Comparison of ENCODE assay signal across 34 cellular contexts in the genomic region with DNA sequence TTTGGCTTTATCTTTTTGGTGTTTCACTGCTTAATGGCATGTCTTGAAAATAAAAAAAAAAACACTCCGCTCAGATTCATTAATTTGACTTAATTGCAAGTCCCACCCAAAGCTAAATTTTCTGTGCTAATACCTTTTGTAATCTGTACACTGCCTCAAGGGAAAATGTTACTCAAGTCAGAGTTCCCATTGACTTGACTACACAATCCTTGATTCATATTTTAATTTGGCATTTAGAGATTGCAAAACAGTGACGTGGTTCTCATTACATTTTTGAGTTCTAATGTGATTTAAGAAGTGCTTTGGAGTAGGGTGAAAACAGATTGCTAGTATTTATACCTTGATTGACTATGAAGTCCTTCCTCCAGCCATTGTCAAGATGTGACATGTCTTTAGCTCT. TPM values are rescaled to one million over a fixed set of nuclear protein-coding genes. Genes with fewer than 3 reads are reported as not detected.
"Had no signal": no experiment of that assay in that cellular context is flagged by ENCODE, and none has a peak within 500 bp of the region (broad histone marks: within the 10 kb centered on the region; RNA-seq: fewer than 3 reads in every experiment).

No MANE protein-coding gene starts in this region.

- H3K27ac Mint-ChIP-seq: activated CD4-positive, alpha-beta T cell treated with anti-CD3 and anti-CD28 coated beads for 36 hours; activated CD4-positive, alpha-beta T cell treated with anti-CD3 and anti-CD28 coated beads, Interleukin-2, amount 10 ng/mL, durations not matched to agents 7 days and 5 days; activated CD8-positive, alpha-beta T cell treated with anti-CD3 and anti-CD28 coated beads, Interleukin-2, amount 10 ng/mL, durations not matched to agents 7 days and 5 days; activated naive CD4-positive, alpha-beta T cell treated with anti-CD3 and anti-CD28 coated beads, Interleukin-2, amount 50 U/mL, for 24 hours; activated naive CD8-positive, alpha-beta T cell treated with anti-CD3 and anti-CD28 coated beads, Interleukin-2, amount 10 ng/mL, durations not matched to agents 7 days and 5 days; activated T-cell treated with anti-CD3 and anti-CD28 coated beads, Interleukin-2, amount 50 U/mL, for 24 hours; activated T-helper 2 cell treated with anti-CD3 and anti-CD28 coated beads, Interferon-gamma antibody, Interleukin-2, Interleukin-4, amounts not matched to agents 10 μg/mL and 5 μg/mL and 100 μg/mL, durations not matched to agents 14 hours and 24 hours and 36 hours; brain; WTC11 had no signal

- H3K27me3 Mint-ChIP-seq: activated naive CD4-positive, alpha-beta T cell treated with anti-CD3 and anti-CD28 coated beads, Interleukin-2, amount 50 U/mL, for 24 hours; activated T-cell treated with anti-CD3 and anti-CD28 coated beads, Interleukin-2, amount 50 U/mL, for 24 hours; brain had no signal

- H3K4me3 ChIP-seq: adrenal gland, cardiac muscle cell, SJCRH30, SK-N-MC had no signal

- H3K9me3 ChIP-seq: adrenal gland, SJCRH30 had no signal

- H3K4me1 ChIP-seq: adrenal gland, SJCRH30 had no signal

- H3K27ac ChIP-seq: adrenal gland, cardiac muscle cell, SJCRH30, SK-N-MC had no signal

- H3K27me3 ChIP-seq: adrenal gland, cardiac muscle cell, SJCRH30 had no signal

- H3K36me3 Mint-ChIP-seq: activated naive CD8-positive, alpha-beta T cell treated with anti-CD3 and anti-CD28 coated beads, Interleukin-2, amount 10 ng/mL, durations not matched to agents 7 days and 5 days; brain; WTC11 had no signal

- H3K9me3 Mint-ChIP-seq: activated CD4-positive, alpha-beta T cell treated with anti-CD3 and anti-CD28 coated beads, Interleukin-2, amount 10 ng/mL, durations not matched to agents 7 days and 5 days; activated naive CD4-positive, alpha-beta T cell treated with anti-CD3 and anti-CD28 coated beads, Interleukin-2, amount 50 U/mL, for 24 hours; activated T-cell treated with anti-CD3 and anti-CD28 coated beads, Interleukin-2, amount 50 U/mL, for 24 hours; activated T-helper 2 cell treated with anti-CD3 and anti-CD28 coated beads, Interferon-gamma antibody, Interleukin-2, Interleukin-4, amounts not matched to agents 10 μg/mL and 5 μg/mL and 100 μg/mL, durations not matched to agents 14 hours and 24 hours and 36 hours; brain; WTC11 had no signal

- H3K4me3 Mint-ChIP-seq: activated CD4-positive, alpha-beta T cell treated with anti-CD3 and anti-CD28 coated beads for 36 hours; activated CD4-positive, alpha-beta T cell treated with anti-CD3 and anti-CD28 coated beads, Interleukin-2, amount 10 ng/mL, durations not matched to agents 7 days and 5 days; activated CD8-positive, alpha-beta T cell treated with anti-CD3 and anti-CD28 coated beads, Interleukin-2, amount 10 ng/mL, durations not matched to agents 7 days and 5 days; activated naive CD4-positive, alpha-beta T cell treated with anti-CD3 and anti-CD28 coated beads, Interleukin-2, amount 50 U/mL, for 24 hours; activated naive CD8-positive, alpha-beta T cell treated with anti-CD3 and anti-CD28 coated beads, Interleukin-2, amount 10 ng/mL, durations not matched to agents 7 days and 5 days; activated T-cell treated with anti-CD3 and anti-CD28 coated beads, Interleukin-2, amount 50 U/mL, for 24 hours; brain; WTC11 had no signal

- H3K4me1 Mint-ChIP-seq: activated CD4-positive, alpha-beta T cell treated with anti-CD3 and anti-CD28 coated beads for 36 hours; activated CD4-positive, alpha-beta T cell treated with anti-CD3 and anti-CD28 coated beads, Interleukin-2, amount 10 ng/mL, durations not matched to agents 7 days and 5 days; activated naive CD4-positive, alpha-beta T cell treated with anti-CD3 and anti-CD28 coated beads, Interleukin-2, amount 50 U/mL, for 24 hours; brain; WTC11 had no signal

- DNase-seq: activated CD4-positive, alpha-beta T cell treated with anti-CD3 and anti-CD28 coated beads for 36 hours; activated CD4-positive, alpha-beta T cell treated with anti-CD3 and anti-CD28 coated beads, Interleukin-2, amount 10 ng/mL, durations not matched to agents 7 days and 5 days; activated CD4-positive, alpha-beta T cell treated with anti-CD3 and anti-CD28 coated beads, Interleukin-2, amount 50 U/mL, for 48 hours; activated CD8-positive, alpha-beta T cell treated with anti-CD3 and anti-CD28 coated beads, Interleukin-2, amount 10 ng/mL, durations not matched to agents 7 days and 5 days; activated gamma-delta T cell; activated naive CD4-positive, alpha-beta T cell treated with Interleukin-2 at 50 U/mL for 16 hours; activated naive CD8-positive, alpha-beta T cell treated with anti-CD3 and anti-CD28 coated beads, Interleukin-2, amount 10 ng/mL, durations not matched to agents 7 days and 5 days; activated T-cell treated with anti-CD3 and anti-CD28 coated beads, Interleukin-2, amount 50 U/mL, for 24 hours; adrenal gland; anterior cingulate cortex; Kasumi-1; KG1; MM.1S; MV-4-11; NCI-H1092; NCI-H1436 treated with DMSO at 0.1 percent for 48 hours; NCI-H1694 treated with DMSO at 0.1 percent for 48 hours; NCI-H2029; NCI-H345; NCI-H524 treated with DMSO at 0.1 percent for 48 hours; SHP77; SJCRH30 had no signal

- H3K36me3 ChIP-seq: adrenal gland, cardiac muscle cell, SJCRH30 had no signal

- ATAC-seq: activated CD4-positive, alpha-beta T cell treated with anti-CD3 and anti-CD28 coated beads for 36 hours; activated CD4-positive, CD25-positive, alpha-beta regulatory T cell treated with anti-CD3 and anti-CD28 coated beads, Interleukin-2, amount 50 U/mL, for 24 hours; activated CD8-positive, alpha-beta T cell treated with anti-CD3 and anti-CD28 coated beads, Interleukin-2, amount 10 ng/mL, durations not matched to agents 7 days and 5 days; Panc1; WTC11 had no signal

RNA-seq across cellular contexts. Expression of a gene that starts 21.3 kb away (rescaled TPM):
- total RNA-seq: activated CD4-positive, alpha-beta T cell treated with anti-CD3 and anti-CD28 coated beads for 36 hours; activated CD4-positive, alpha-beta T cell treated with anti-CD3 and anti-CD28 coated beads, Interleukin-2, amount 10 ng/mL, durations not matched to agents 7 days and 5 days; activated CD8-positive, alpha-beta T cell treated with anti-CD3 and anti-CD28 coated beads, Interleukin-2, amount 10 ng/mL, durations not matched to agents 7 days and 5 days; activated naive CD8-positive, alpha-beta T cell treated with anti-CD3 and anti-CD28 coated beads, Interleukin-2, amount 10 ng/mL, durations not matched to agents 7 days and 5 days; activated T-helper 2 cell treated with anti-CD3 and anti-CD28 coated beads, Interferon-gamma antibody, Interleukin-2, Interleukin-4, amounts not matched to agents 10 μg/mL and 5 μg/mL and 100 μg/mL, durations not matched to agents 14 hours and 24 hours and 36 hours; adrenal gland; cardiac muscle cell; NCI-H460; RPMI7951; SJCRH30; T-helper 1 cell treated with Interleukin-12 subunit alpha and Interleukin-12 subunit beta and Interleukin-4 antibody, amounts not matched to agents 30 ng/mL and 1 ng/mL, for 36 hours; T-helper 2 cell treated with Interferon-gamma antibody and Interleukin-4, amounts not matched to agents 100 ng/mL and 5 ng/mL, for 36 hours; WTC11 had no signal

RNA-seq across cellular contexts. Expression of a gene that starts 21.4 kb away (rescaled TPM):
- total RNA-seq: activated CD4-positive, alpha-beta T cell treated with anti-CD3 and anti-CD28 coated beads for 36 hours; activated CD4-positive, alpha-beta T cell treated with anti-CD3 and anti-CD28 coated beads, Interleukin-2, amount 10 ng/mL, durations not matched to agents 7 days and 5 days; activated CD8-positive, alpha-beta T cell treated with anti-CD3 and anti-CD28 coated beads, Interleukin-2, amount 10 ng/mL, durations not matched to agents 7 days and 5 days; activated naive CD8-positive, alpha-beta T cell treated with anti-CD3 and anti-CD28 coated beads, Interleukin-2, amount 10 ng/mL, durations not matched to agents 7 days and 5 days; activated T-helper 2 cell treated with anti-CD3 and anti-CD28 coated beads, Interferon-gamma antibody, Interleukin-2, Interleukin-4, amounts not matched to agents 10 μg/mL and 5 μg/mL and 100 μg/mL, durations not matched to agents 14 hours and 24 hours and 36 hours; cardiac muscle cell; NCI-H460; RPMI7951; SJCRH30; T-helper 1 cell treated with Interleukin-12 subunit alpha and Interleukin-12 subunit beta and Interleukin-4 antibody, amounts not matched to agents 30 ng/mL and 1 ng/mL, for 36 hours; T-helper 2 cell treated with Interferon-gamma antibody and Interleukin-4, amounts not matched to agents 100 ng/mL and 5 ng/mL, for 36 hours; WTC11 had no signal
